In genomic region chr3:8767667-8768363, GRCh38 we compare ENCODE assay signal across 8 cellular contexts. TPM values are rescaled to one million over a fixed set of nuclear protein-coding genes. Genes with fewer than 3 reads are reported as not detected.
A peak's percentile ranks its signal among the peaks of the same experiment; 100 is the strongest.
DNase-seq lines count a peak whose midpoint lies in the region; ATAC-seq and TF ChIP-seq lines count a peak whose summit lies in the region.

No MANE protein-coding gene starts in this region.

- peak overlapping the region; percentile 58 for H3K4me3 ChIP-seq in fibroblast of pulmonary artery (replicated peaks; ENCODE audit: low read depth, low read length)

- intact Hi-C loops in Right ventricle myocardium superior (cut with DNase I) (loop anchor here (10.0 kb wide), 1 partner anchor 103 kb away; no protein-coding TSS in a partner anchor), cardiac septum (cut with DNase I) (loop anchor here (2.0 to 10.0 kb wide), 2 partner anchors 103 to 187 kb away; no protein-coding TSS in a partner anchor)

- peak; percentile 54 for ATAC-seq in Right ventricle myocardium superior (ENCODE audit: poor library complexity)
- ATAC-seq in HG02798 (IDR thresholded peaks at IDR 0.05; ENCODE audit: poor library complexity, unreplicated experiment) = peak; percentile 31

- peak; percentile 9 for TF ChIP-seq CTCF in fibroblast of pulmonary artery (IDR thresholded peaks at IDR 0.05; ENCODE audit: low read length, missing control alignments)

- DNase-seq in Right ventricle myocardium superior (no peak), cardiac septum (ENCODE audit: low spot score) (no peak), NCI-H526 (lab: John Stamatoyannopoulos, UW) (peak; percentile 65 to 84), fibroblast of pulmonary artery (ENCODE audit: low read depth) (no peak), retina (peak; percentile 86), RKO (ENCODE audit: low spot score) (no peak), OCI-M1 (lab: John Stamatoyannopoulos, UW) (no peak)

RNA-seq across cellular contexts. Expression of gene OXTR, which starts 1.6 kb away (rescaled TPM):
- total RNA-seq in Right ventricle myocardium superior (0.54 TPM), cardiac septum (0.30 TPM)

RNA-seq across cellular contexts. Expression of gene CAV3, which starts 34.2 kb away (rescaled TPM):
- total RNA-seq in Right ventricle myocardium superior (27.5 TPM), cardiac septum (24.8 TPM)

Comparison
In these comparisons a context has a peak if more than half of its experiments do, and no peak if none do; other contexts are left out.
1. DNase-seq: peak in NCI-H526 (2 of 2) and retina (single experiment); none in Right ventricle myocardium superior (single experiment), cardiac septum (single experiment), fibroblast of pulmonary artery (single experiment), RKO (single experiment) and OCI-M1 (single experiment).